Comparison of ENCODE assay signal across 8 cellular contexts in the genomic region with DNA sequence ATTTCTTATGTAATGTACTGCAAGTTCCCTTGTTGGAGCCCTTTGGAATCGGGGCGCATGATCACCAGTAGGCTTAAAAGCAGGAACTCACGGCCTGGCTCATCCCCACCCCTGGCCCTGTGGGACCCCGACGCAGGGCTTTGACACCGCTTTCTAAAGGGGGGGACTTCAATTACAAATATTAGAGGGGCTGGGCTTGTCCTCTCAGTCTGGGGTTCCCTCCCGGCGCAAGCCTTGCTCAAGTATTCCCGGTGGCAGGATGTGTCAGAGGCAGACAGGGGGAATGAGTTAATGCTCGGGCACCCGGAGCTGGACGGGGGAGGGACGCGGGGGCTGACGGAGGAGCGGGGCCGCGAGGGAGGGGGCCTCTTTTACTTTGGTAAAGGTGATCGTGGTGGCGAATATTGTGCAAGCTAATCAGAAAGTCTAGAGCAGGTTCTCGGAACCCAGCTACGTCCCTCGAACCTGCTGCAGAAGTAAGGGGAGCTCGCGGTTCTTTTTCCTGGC. TPM values are rescaled to one million over a fixed set of nuclear protein-coding genes. Genes with fewer than 3 reads are reported as not detected.
DNase-seq lines count a peak whose midpoint lies in the region; ATAC-seq, FAIRE-seq and TF ChIP-seq lines count a peak whose summit lies in the region.

No MANE protein-coding gene starts in this region.

- H3K4me3 Mint-ChIP-seq in activated CD8-positive, alpha-beta memory T cell treated with anti-CD3 and anti-CD28 coated beads, Interleukin-2, amount 10 ng/mL, durations not matched to agents 7 days and 5 days = peak overlapping the region; percentile 26
- peak overlapping the region; percentile 61 for H3K4me3 Mint-ChIP-seq in activated naive CD8-positive, alpha-beta T cell treated with anti-CD3 and anti-CD28 coated beads for 36 hours

- H3K9me3 Mint-ChIP-seq in activated CD8-positive, alpha-beta memory T cell treated with anti-CD3 and anti-CD28 coated beads, Interleukin-2, amount 10 ng/mL, durations not matched to agents 7 days and 5 days (ENCODE audit: low read depth) = no peaks in the 10 kb centered on the region
- H3K9me3 Mint-ChIP-seq in activated naive CD8-positive, alpha-beta T cell treated with anti-CD3 and anti-CD28 coated beads for 36 hours = no peaks in the 10 kb centered on the region

- peak; percentile 3 for ATAC-seq in activated CD8-positive, alpha-beta memory T cell treated with anti-CD3 and anti-CD28 coated beads, Interleukin-2, amount 10 ng/mL, durations not matched to agents 7 days and 5 days
- no peak for ATAC-seq in HG03196 (IDR thresholded peaks at IDR 0.05; ENCODE audit: unreplicated experiment)
- no peak for ATAC-seq in HG03039 (IDR thresholded peaks at IDR 0.05; ENCODE audit: unreplicated experiment)

- H3K4me1 Mint-ChIP-seq in activated CD8-positive, alpha-beta memory T cell treated with anti-CD3 and anti-CD28 coated beads, Interleukin-2, amount 10 ng/mL, durations not matched to agents 7 days and 5 days = peaks cover 23% of the 10 kb centered on the region
- peaks cover 23% of the 10 kb centered on the region for H3K4me1 Mint-ChIP-seq in activated naive CD8-positive, alpha-beta T cell treated with anti-CD3 and anti-CD28 coated beads for 36 hours

- CTCF ChIA-PET in activated CD8-positive, alpha-beta memory T cell treated with anti-CD3 and anti-CD28 coated beads, Interleukin-2, amount 10 ng/mL, durations not matched to agents 7 days and 5 days (lab: Charles Lee) = interaction anchor here (1.6 kb wide), 1 partner anchor 155 kb away, joined by 6 read pairs; no protein-coding TSS in a partner anchor

- peaks cover 70% of the 10 kb centered on the region for H3K27me3 Mint-ChIP-seq in activated CD8-positive, alpha-beta memory T cell treated with anti-CD3 and anti-CD28 coated beads, Interleukin-2, amount 10 ng/mL, durations not matched to agents 7 days and 5 days
- peaks cover 64% of the 10 kb centered on the region for H3K27me3 Mint-ChIP-seq in activated naive CD8-positive, alpha-beta T cell treated with anti-CD3 and anti-CD28 coated beads for 36 hours

- no peak overlapping the region for H3K27ac Mint-ChIP-seq in activated CD8-positive, alpha-beta memory T cell treated with anti-CD3 and anti-CD28 coated beads, Interleukin-2, amount 10 ng/mL, durations not matched to agents 7 days and 5 days
- no peak overlapping the region for H3K27ac Mint-ChIP-seq in activated naive CD8-positive, alpha-beta T cell treated with anti-CD3 and anti-CD28 coated beads for 36 hours

- no peak for FAIRE-seq in GM12892 (lab: Jason Lieb, UNC)

- no peak for TF ChIP-seq POLR2A in GM12892 (IDR thresholded peaks at IDR 0.05; ENCODE audit: low read depth, low read length)

- no peak for DNase-seq in activated CD8-positive, alpha-beta memory T cell treated with anti-CD3 and anti-CD28 coated beads, Interleukin-2, amount 10 ng/mL, durations not matched to agents 7 days and 5 days
- DNase-seq in activated CD8-positive, alpha-beta memory T cell treated with anti-CD3 and anti-CD28 coated beads, Interleukin-2, amount 50 U/mL, for 4 hours = no peak
- DNase-seq in activated naive CD8-positive, alpha-beta T cell treated with anti-CD3 and anti-CD28 coated beads for 36 hours = peak; percentile 3
- DNase-seq in hepatic stellate cell (ENCODE audit: low spot score) (peak; percentile 18), skeletal muscle cell (ENCODE audit: low read depth) (no peak), GM12892 (ENCODE audit: insufficient read length) (no peak)

- peaks cover 1% of the 10 kb centered on the region for H3K36me3 Mint-ChIP-seq in activated CD8-positive, alpha-beta memory T cell treated with anti-CD3 and anti-CD28 coated beads, Interleukin-2, amount 10 ng/mL, durations not matched to agents 7 days and 5 days
- no peaks in the 10 kb centered on the region for H3K36me3 Mint-ChIP-seq in activated naive CD8-positive, alpha-beta T cell treated with anti-CD3 and anti-CD28 coated beads for 36 hours

- H3K4me3 ChIP-seq in skeletal muscle cell (ENCODE audit: low read depth, low read length) = peak overlapping the region; percentile 66

RNA-seq across cellular contexts. Expression of a gene that starts 1.2 kb away (rescaled TPM):
- total RNA-seq in activated CD8-positive, alpha-beta memory T cell treated with anti-CD3 and anti-CD28 coated beads, Interleukin-2, amount 10 ng/mL, durations not matched to agents 7 days and 5 days = not detected
- total RNA-seq in activated naive CD8-positive, alpha-beta T cell treated with anti-CD3 and anti-CD28 coated beads for 36 hours = not detected
- polyA plus RNA-seq in GM12892 (2012; ENCODE audit: missing spikeins) = not detected

Comparison
In these comparisons a context has a peak if more than half of its experiments do, and no peak if none do; other contexts are left out.
1. DNase-seq: peak in activated naive CD8-positive, alpha-beta T cell treated with anti-CD3 and anti-CD28 coated beads for 36 hours (single experiment) and hepatic stellate cell (single experiment); none in activated CD8-positive, alpha-beta memory T cell treated with anti-CD3 and anti-CD28 coated beads, Interleukin-2, amount 10 ng/mL, durations not matched to agents 7 days and 5 days (single experiment), activated CD8-positive, alpha-beta memory T cell treated with anti-CD3 and anti-CD28 coated beads, Interleukin-2, amount 50 U/mL, for 4 hours (single experiment), skeletal muscle cell (single experiment) and GM12892 (single experiment).